In the genomic region with DNA sequence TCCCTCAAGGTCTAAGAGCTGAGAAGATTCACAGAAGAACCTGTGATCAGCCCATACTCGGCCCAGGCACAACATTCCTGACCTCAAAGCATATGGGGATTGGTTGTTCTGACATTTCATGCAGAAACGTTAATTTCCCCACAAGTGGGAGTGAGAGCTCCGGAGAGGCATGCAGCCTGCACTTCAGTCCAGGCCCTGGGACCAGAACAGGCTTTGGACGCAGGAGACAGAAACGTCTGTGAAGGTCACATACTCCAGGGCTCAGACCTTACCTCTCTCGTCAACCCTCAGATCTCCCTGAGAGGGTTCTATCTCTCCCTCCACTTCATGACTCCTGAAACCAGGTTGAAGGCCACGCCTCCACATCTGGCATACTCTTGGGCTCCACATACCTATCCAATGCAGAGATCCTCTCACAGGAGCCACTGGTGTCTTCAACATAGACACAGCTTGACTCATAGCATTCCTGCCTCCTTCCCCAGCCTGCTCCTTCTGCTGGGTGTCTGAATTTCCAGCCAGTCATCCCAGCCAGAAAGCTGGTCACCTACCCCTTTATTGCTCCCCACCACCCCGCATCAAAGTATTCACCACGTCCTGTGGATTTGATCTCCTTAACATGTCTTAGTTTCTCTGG, we compare ENCODE assay signal across 15 cellular contexts.
A peak's percentile ranks its signal among the peaks of the same experiment; 100 is the strongest.
DNase-seq lines count a peak whose midpoint lies in the region; ATAC-seq and TF ChIP-seq lines count a peak whose summit lies in the region.
"Had no signal": no experiment of that assay in that cellular context is flagged by ENCODE, and none has a peak within 500 bp of the region (broad histone marks: within the 10 kb centered on the region; RNA-seq: fewer than 3 reads in every experiment).

No MANE protein-coding gene starts in this region.

- no peak overlapping the region for H3K4me2 ChIP-seq in neuronal stem cell (ENCODE audit: insufficient read depth, low read length, poor library complexity, severe bottlenecking)
- no peak overlapping the region for H3K4me2 ChIP-seq in PC-3 (ENCODE audit: low read length)
- H3K4me2 ChIP-seq: GM23338 had no signal

- H3K9me3 ChIP-seq in neuronal stem cell (replicated peaks in 1 of 2; ENCODE audit: control insufficient read depth in 2 of 2, insufficient read depth in 1 of 2, low read depth in 1 of 2, low read length in 2 of 2) (no peaks in the 10 kb centered on the region), PC-3 (ENCODE audit: low read length) (no peaks in the 10 kb centered on the region)

- no peak overlapping the region for H2BK12ac ChIP-seq in neuronal stem cell (ENCODE audit: low read length)

- intact Hi-C loops in PC-3 (cut with micrococcal nuclease), result no loop called here

- H4K8ac ChIP-seq in neuronal stem cell (ENCODE audit: low read depth, low read length), result no peak overlapping the region

- BruUV-seq in PC-3 (replicated peaks; lab: Mats Ljungman, UMichigan), result no TSS peak

- no peaks in the 10 kb centered on the region for H3K79me1 ChIP-seq in neuronal stem cell (ENCODE audit: low read depth, low read length)

- peak overlapping the region; percentile 12 for H2AK5ac ChIP-seq in neuronal stem cell (ENCODE audit: low read depth, low read length)

- no peaks in the 10 kb centered on the region for H3K79me2 ChIP-seq in PC-3 (ENCODE audit: low read length)

- H4K20me1 ChIP-seq in PC-3 (ENCODE audit: low read length), result no peaks in the 10 kb centered on the region

- H3K27ac ChIP-seq in neuronal stem cell (replicated peaks; ENCODE audit: low read length) (no peak overlapping the region), PC-3 (ENCODE audit: low read length) (no peak overlapping the region)

- H3K27me3 ChIP-seq in neuronal stem cell (ENCODE audit: control insufficient read depth in 3 of 3, insufficient read depth in 3 of 3, low read depth in 1 of 3, low read length in 3 of 3), result no peaks in the 10 kb centered on the region
- H3K27me3 ChIP-seq in PC-3 (ENCODE audit: low read length), result peaks cover 6% of the 10 kb centered on the region; the same call in 1 of the 2 replicates

- ATAC-seq in GM21528 (IDR thresholded peaks at IDR 0.05; ENCODE audit: low FRiP score, unreplicated experiment), result no peak
- ATAC-seq in PC-3, result no peak
- ATAC-seq: sciatic nerve had no signal

- H2BK5ac ChIP-seq in neuronal stem cell (ENCODE audit: low read length), result no peak overlapping the region

- no peak overlapping the region for H3K4me3 Mint-ChIP-seq in activated naive CD4-positive, alpha-beta T cell treated with anti-CD3 and anti-CD28 coated beads, Interleukin-2, amount 10 ng/mL, durations not matched to agents 7 days and 5 days
- H3K4me3 Mint-ChIP-seq: central memory CD8-positive, alpha-beta T cell; GM23338 had no signal

- H3K4me1 ChIP-seq in neuronal stem cell (ENCODE audit: control insufficient read depth in 2 of 2, insufficient read depth in 1 of 2, low read depth in 1 of 2, low read length in 2 of 2), result peaks cover 21 to 22% of the 10 kb centered on the region in 2 donors
- peaks cover 10% of the 10 kb centered on the region for H3K4me1 ChIP-seq in PC-3 (ENCODE audit: insufficient read depth, low read length)

- H3K27ac Mint-ChIP-seq in activated naive CD4-positive, alpha-beta T cell treated with anti-CD3 and anti-CD28 coated beads, Interleukin-2, amount 10 ng/mL, durations not matched to agents 7 days and 5 days, result no peak overlapping the region
- H3K27ac Mint-ChIP-seq: GM23338 had no signal

- peak overlapping the region; percentile 23 for H3K18ac ChIP-seq in neuronal stem cell (ENCODE audit: low read length)

- no peaks in the 10 kb centered on the region for H3K36me3 Mint-ChIP-seq in activated naive CD4-positive, alpha-beta T cell treated with anti-CD3 and anti-CD28 coated beads, Interleukin-2, amount 10 ng/mL, durations not matched to agents 7 days and 5 days

- H2AFZ ChIP-seq in neuronal stem cell (ENCODE audit: low read length), result no peak overlapping the region
- H2AFZ ChIP-seq in PC-3 (ENCODE audit: low read length), result no peak overlapping the region

- DNase-seq in ELF-1 (ENCODE audit: low read depth, low spot score) (peak; percentile 72), NCI-H2171 treated with DMSO at 0.1 percent for 48 hours (lab: John Stamatoyannopoulos, UW) (peak; percentile 49), epithelial cell of esophagus (ENCODE audit: low read depth) (peak; percentile 69), neuronal stem cell (ENCODE audit: low spot score) (no peak), NCI-H146 (lab: John Stamatoyannopoulos, UW) (no peak), PC-3 (no peak)
- DNase-seq in activated naive CD4-positive, alpha-beta T cell treated with anti-CD3 and anti-CD28 coated beads, Interleukin-2, amount 10 ng/mL, durations not matched to agents 7 days and 5 days, result no peak
- DNase-seq: activated CD4-positive, alpha-beta T cell treated with anti-CD3 and anti-CD28 coated beads, Interleukin-2, amount 50 U/mL, for 48 hours; activated effector memory CD4-positive, alpha-beta T cell treated with anti-CD3 and anti-CD28 coated beads, Interleukin-2, amount 50 U/mL, for 16 hours; erythroblast; NCI-H2029 treated with DMSO at 0.1 percent for 48 hours had no signal

- H2BK120ac ChIP-seq in neuronal stem cell (ENCODE audit: low read depth, low read length), result no peak overlapping the region

- no peaks in the 10 kb centered on the region for H3K9me3 Mint-ChIP-seq in activated naive CD4-positive, alpha-beta T cell treated with anti-CD3 and anti-CD28 coated beads, Interleukin-2, amount 10 ng/mL, durations not matched to agents 7 days and 5 days
- H3K9me3 Mint-ChIP-seq: central memory CD8-positive, alpha-beta T cell had no signal

- H3K4me3 ChIP-seq in epithelial cell of esophagus (ENCODE audit: low read length) (no peak overlapping the region), neuronal stem cell (ENCODE audit: low read length in 2 of 2) (no peak overlapping the region), PC-3 (ENCODE audit: low read length) (no peak overlapping the region)
- H3K4me3 ChIP-seq: GM23338 had no signal

- no peaks in the 10 kb centered on the region for H3K4me1 Mint-ChIP-seq in activated naive CD4-positive, alpha-beta T cell treated with anti-CD3 and anti-CD28 coated beads, Interleukin-2, amount 10 ng/mL, durations not matched to agents 7 days and 5 days

- CTCF ChIA-PET in PC-3 (lab: Charles Lee), result no interaction called here
- CTCF ChIA-PET in activated naive CD4-positive, alpha-beta T cell treated with anti-CD3 and anti-CD28 coated beads, Interleukin-2, amount 10 ng/mL, durations not matched to agents 7 days and 5 days (lab: Charles Lee), result no interaction called here

- no peaks in the 10 kb centered on the region for H3K36me3 ChIP-seq in neuronal stem cell (replicated peaks in 1 of 2; ENCODE audit: control insufficient read depth in 2 of 2, insufficient read depth in 2 of 2, low read length in 2 of 2)
- no peaks in the 10 kb centered on the region for H3K36me3 ChIP-seq in PC-3 (ENCODE audit: low read depth, low read length)

- H3K14ac ChIP-seq in neuronal stem cell (ENCODE audit: low read length), result no peak overlapping the region

- no peak overlapping the region for H3K23ac ChIP-seq in neuronal stem cell (ENCODE audit: low read depth, low read length, poor library complexity)

- no peak overlapping the region for H2BK15ac ChIP-seq in neuronal stem cell (ENCODE audit: low read length)

- POLR2A ChIA-PET in PC-3 (lab: Charles Lee; ENCODE audit: unreplicated experiment), result no interaction called here

- H3K9ac ChIP-seq in neuronal stem cell (ENCODE audit: low read depth, low read length, poor library complexity), result no peak overlapping the region
- H3K9ac ChIP-seq in PC-3 (ENCODE audit: low read length), result no peak overlapping the region

- no peak overlapping the region for H4K91ac ChIP-seq in neuronal stem cell (ENCODE audit: low read depth, low read length, poor library complexity)

- TF ChIP-seq CTCF in epithelial cell of esophagus (IDR thresholded peaks at IDR 0.05; ENCODE audit: insufficient read depth, low read depth, low read length, missing control alignments), result no peak
- TF ChIP-seq CTCF in PC-3 (conservative IDR thresholded peaks at IDR 0.05; ENCODE audit: low read depth, low read length), result no peak

- H3K27me3 Mint-ChIP-seq in activated naive CD4-positive, alpha-beta T cell treated with anti-CD3 and anti-CD28 coated beads, Interleukin-2, amount 10 ng/mL, durations not matched to agents 7 days and 5 days, result no peaks in the 10 kb centered on the region
- H3K27me3 Mint-ChIP-seq: central memory CD8-positive, alpha-beta T cell had no signal

- no peaks in the 10 kb centered on the region for H3K9me2 ChIP-seq in PC-3 (replicated peaks; ENCODE audit: low read length)

- H3F3A ChIP-seq in PC-3 (ENCODE audit: low read length, unreplicated experiment), result no peaks in the 10 kb centered on the region

- no CpG with 5 or more reads among the region's 9 CpGs for WGBS in neuronal stem cell (ENCODE audit: extremely low coverage in 2 of 2, insufficient read length in 2 of 2, insufficient replicate concordance in 1 of 2), 2 donors

- H3K4ac ChIP-seq in neuronal stem cell (ENCODE audit: low read length), result no peak overlapping the region

Comparison
In these comparisons a context has a peak if more than half of its experiments do, and no peak if none do; other contexts are left out.
1. DNase-seq: peak in ELF-1 (single experiment), NCI-H2171 treated with DMSO at 0.1 percent for 48 hours (single experiment) and epithelial cell of esophagus (single experiment); none in neuronal stem cell (single experiment), NCI-H146 (single experiment), PC-3 (single experiment) and activated naive CD4-positive, alpha-beta T cell treated with anti-CD3 and anti-CD28 coated beads, Interleukin-2, amount 10 ng/mL, durations not matched to agents 7 days and 5 days (single experiment).